8 cellular contexts compared by ENCODE assay signal in the genomic region with DNA sequence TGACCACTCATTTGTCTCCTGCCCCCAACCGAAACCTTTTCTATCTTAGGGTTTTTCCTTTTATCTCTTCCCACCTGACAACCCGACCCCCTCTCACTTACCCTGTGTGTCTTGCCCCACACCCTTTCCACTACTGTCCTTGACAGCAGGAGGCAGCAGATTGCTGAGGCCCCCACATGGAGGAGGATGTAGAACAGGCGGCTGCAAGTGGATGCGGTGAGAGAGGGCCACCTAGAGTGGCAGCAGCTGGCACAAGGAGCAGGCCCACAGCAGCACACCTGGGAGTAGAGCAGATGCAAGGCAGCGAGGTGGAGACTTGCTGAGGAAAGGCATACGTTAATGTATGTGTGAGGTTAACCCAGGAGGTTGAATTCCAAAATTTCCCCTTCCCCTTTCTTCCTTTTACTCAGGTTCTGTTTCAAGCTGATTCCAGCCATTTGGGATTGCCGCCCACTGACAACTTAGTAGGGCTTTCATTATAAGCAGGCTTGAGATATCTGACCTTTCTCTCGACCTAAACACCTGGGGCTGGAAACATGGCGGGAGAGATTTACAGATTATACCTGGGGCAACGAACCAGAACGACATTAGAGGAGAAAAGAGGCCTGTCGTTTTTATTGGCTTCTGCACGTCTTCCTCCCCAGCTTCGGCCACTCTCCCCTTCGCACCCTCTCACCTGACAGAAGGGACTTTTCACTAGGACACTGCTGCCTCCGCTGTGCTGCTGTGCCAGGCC.
DNase-seq lines count a peak whose midpoint lies in the region; ATAC-seq and TF ChIP-seq lines count a peak whose summit lies in the region.

No MANE protein-coding gene starts in this region.

- no peaks in the 10 kb centered on the region for H3K27me3 Mint-ChIP-seq in activated T-cell treated with anti-CD3 and anti-CD28 coated beads, Interleukin-2, amount 50 U/mL, for 24 hours

- H3K4me3 ChIP-seq in SK-N-MC (no peak overlapping the region), iPS-20b (ENCODE audit: low read length) (no peak overlapping the region), tibial artery (no peak overlapping the region)

- H3K36me3 Mint-ChIP-seq in activated T-cell treated with anti-CD3 and anti-CD28 coated beads, Interleukin-2, amount 50 U/mL, for 24 hours (ENCODE audit: low read depth): peaks cover 98% of the 10 kb centered on the region

- H3K4me3 Mint-ChIP-seq in activated T-cell treated with anti-CD3 and anti-CD28 coated beads, Interleukin-2, amount 50 U/mL, for 24 hours: no peak overlapping the region

- no peak for ATAC-seq in HG02840 (IDR thresholded peaks at IDR 0.05; ENCODE audit: low FRiP score, unreplicated experiment)

- no peaks in the 10 kb centered on the region for H3K9me3 Mint-ChIP-seq in activated T-cell treated with anti-CD3 and anti-CD28 coated beads, Interleukin-2, amount 50 U/mL, for 24 hours

- intact Hi-C loops in tibial artery (cut with DNase I; ENCODE audit: low total_unique reads): no loop called here

- peaks cover 55% of the 10 kb centered on the region for H3K4me1 Mint-ChIP-seq in activated T-cell treated with anti-CD3 and anti-CD28 coated beads, Interleukin-2, amount 50 U/mL, for 24 hours (ENCODE audit: low read depth)

- H3K9ac ChIP-seq in SK-N-MC (ENCODE audit: insufficient read length): no peak overlapping the region
- peak overlapping the region; percentile 93; the same call in 1 of the 2 replicates for H3K9ac ChIP-seq in iPS-20b (ENCODE audit: low read depth, low read length)

- H3K4me1 ChIP-seq in iPS-20b (ENCODE audit: insufficient read depth, low read length) (peaks cover 25% of the 10 kb centered on the region), tibial artery (peaks cover 0 to 61% (median 44%) of the 10 kb centered on the region in 4 donors)

- DNase-seq in activated T-cell treated with anti-CD3 and anti-CD28 coated beads, Interleukin-2, amount 50 U/mL, for 24 hours: no peak
- DNase-seq in activated T-cell treated with anti-CD3 and anti-CD28 coated beads for 4 hours (no peak), SK-N-MC (ENCODE audit: low read depth, low spot score) (no peak), tibial artery (no peak), GM19240 (ENCODE audit: insufficient read length, low spot score) (no peak), C1 segment of cervical spinal cord (lab: John Stamatoyannopoulos, UW) (no peak)

- no peak for TF ChIP-seq CTCF in tibial artery (IDR thresholded peaks at IDR 0.05)

- no peaks in the 10 kb centered on the region for H3K27me3 ChIP-seq in iPS-20b (ENCODE audit: insufficient read depth, low read length)
- no peaks in the 10 kb centered on the region for H3K27me3 ChIP-seq in tibial artery

- H3K9me3 ChIP-seq in SK-N-MC (ENCODE audit: low read depth, low read length): no peaks in the 10 kb centered on the region
- H3K9me3 ChIP-seq in iPS-20b (ENCODE audit: insufficient read depth, low read depth, low read length): no peaks in the 10 kb centered on the region
- no peaks in the 10 kb centered on the region for H3K9me3 ChIP-seq in tibial artery

- H3K27ac ChIP-seq in SK-N-MC: 0 out of 2 replicates have a peak overlapping the region, but pooled peaks have one; percentile 52
- H3K27ac ChIP-seq in iPS-20b (ENCODE audit: low read length): no peak overlapping the region
- peak overlapping the region; percentile 79 to 90 for H3K27ac ChIP-seq in tibial artery

- H3K36me3 ChIP-seq in SK-N-MC (ENCODE audit: insufficient read depth, low read length) (peaks cover 76% of the 10 kb centered on the region), iPS-20b (ENCODE audit: insufficient read depth, low read depth, low read length) (peaks cover 70% of the 10 kb centered on the region), tibial artery (peaks cover 35 to 65% (median 52%) of the 10 kb centered on the region in 3 donors)

- H3K27ac Mint-ChIP-seq in activated T-cell treated with anti-CD3 and anti-CD28 coated beads, Interleukin-2, amount 50 U/mL, for 24 hours: peak overlapping the region; percentile 98
